ENCODE assay signal across 17 cellular contexts in the genomic region with DNA sequence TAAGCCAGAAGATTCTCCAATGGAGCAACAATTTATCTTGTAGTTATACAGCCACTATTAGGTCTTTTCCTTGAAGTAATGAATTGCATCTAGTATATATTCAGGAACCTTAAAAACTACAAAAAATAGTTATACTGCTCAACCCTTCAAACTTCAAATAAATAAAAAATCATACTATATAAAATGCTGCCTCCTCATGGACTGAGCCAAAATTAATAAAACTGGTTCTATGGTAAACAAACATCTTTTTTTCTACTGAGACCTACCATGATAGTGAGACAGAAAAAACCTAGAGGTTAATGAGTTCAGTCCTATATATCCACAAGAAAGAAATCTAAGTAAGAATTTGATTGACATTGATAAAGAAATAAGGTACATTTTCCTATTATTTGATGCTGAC.
DNase-seq lines count a peak whose midpoint lies in the region; ATAC-seq and TF ChIP-seq lines count a peak whose summit lies in the region.
"Had no signal": no experiment of that assay in that cellular context is flagged by ENCODE, and none has a peak within 500 bp of the region (broad histone marks: within the 10 kb centered on the region; RNA-seq: fewer than 3 reads in every experiment).

No MANE protein-coding gene starts in this region.

- H3K4me3 ChIP-seq in ACC112 (ENCODE audit: low read depth, low read length) (no peak overlapping the region), IMR-90 (ENCODE audit: insufficient read depth, low read depth, low read length) (no peak overlapping the region), SK-N-SH (ENCODE audit: low read depth in 2 of 2, low read length in 1 of 2) (no peak overlapping the region), left lung (no peak overlapping the region), heart right ventricle (no peak overlapping the region)
- H3K4me3 ChIP-seq: HAP-1 had no signal

- H3K56ac ChIP-seq in IMR-90 (ENCODE audit: extremely low read depth, insufficient read depth, low read length) = no peak overlapping the region

- H2BK120ac ChIP-seq in IMR-90 (ENCODE audit: low read depth, low read length) = no peak overlapping the region

- H3K9me2 ChIP-seq in SK-N-SH = no peaks in the 10 kb centered on the region

- no peak overlapping the region for H2AFZ ChIP-seq in ACC112 (ENCODE audit: low read length, unreplicated experiment)
- no peak overlapping the region for H2AFZ ChIP-seq in IMR-90 (replicated peaks; ENCODE audit: low read length, poor library complexity)
- no peak overlapping the region for H2AFZ ChIP-seq in SK-N-SH (ENCODE audit: low read depth)

- no peaks in the 10 kb centered on the region for H3K9me3 ChIP-seq in IMR-90 (ENCODE audit: control insufficient read depth, insufficient read depth, low read length)
- no peaks in the 10 kb centered on the region for H3K9me3 ChIP-seq in SK-N-SH
- H3K9me3 ChIP-seq in left lung = no peaks in the 10 kb centered on the region
- no peaks in the 10 kb centered on the region for H3K9me3 ChIP-seq in heart right ventricle
- H3K9me3 ChIP-seq: HAP-1 had no signal

- no peaks in the 10 kb centered on the region for H3K27me3 ChIP-seq in ACC112 (ENCODE audit: insufficient read depth, low read length)
- H3K27me3 ChIP-seq in IMR-90 (ENCODE audit: control insufficient read depth, insufficient read depth, low read length) = no peaks in the 10 kb centered on the region
- no peaks in the 10 kb centered on the region for H3K27me3 ChIP-seq in SK-N-SH (ENCODE audit: insufficient read depth)
- H3K27me3 ChIP-seq in foreskin keratinocyte = no peaks in the 10 kb centered on the region
- no peaks in the 10 kb centered on the region for H3K27me3 ChIP-seq in left lung
- H3K27me3 ChIP-seq in heart right ventricle = no peaks in the 10 kb centered on the region

- TF ChIP-seq CTCF in IMR-90 (conservative IDR thresholded peaks at IDR 0.05; ENCODE audit: low read depth, low read length) (no peak), SK-N-SH (IDR thresholded peaks at IDR 0.05) (no peak; the same call in 1 of the 2 replicates), foreskin keratinocyte (conservative IDR thresholded peaks at IDR 0.05) (peak; percentile 45), left lung (IDR thresholded peaks at IDR 0.05) (no peak), heart right ventricle (IDR thresholded peaks at IDR 0.05) (no peak)

- H3K4me2 ChIP-seq in IMR-90 (ENCODE audit: low read depth, low read length) (peak overlapping the region; percentile 26; the same call in 1 of the 2 replicates), SK-N-SH (peak overlapping the region; percentile 21; the same call in 1 of the 2 replicates)

- no peak overlapping the region for H2BK5ac ChIP-seq in IMR-90 (ENCODE audit: low read depth, low read length, poor library complexity, severe bottlenecking)

- in situ Hi-C loops in IMR-90 (cut with MboI; ENCODE audit: low sequenced_read_pairs) = no loop called here

- H3K18ac ChIP-seq in IMR-90 (ENCODE audit: low read depth, low read length) = no peak overlapping the region

- no peak overlapping the region for H4K8ac ChIP-seq in IMR-90 (ENCODE audit: low read depth in 2 of 2, low read length in 2 of 2)

- peaks cover 9% of the 10 kb centered on the region for H3F3A ChIP-seq in SK-N-SH (replicated peaks; ENCODE audit: insufficient read depth)

- no peak overlapping the region for H3K23ac ChIP-seq in IMR-90 (ENCODE audit: low read depth, low read length)

- H3K79me2 ChIP-seq in ACC112 (ENCODE audit: control insufficient read depth, insufficient read depth, low read length, unreplicated experiment) (peaks cover 2% of the 10 kb centered on the region), SK-N-SH (ENCODE audit: insufficient read depth) (peaks cover 5% of the 10 kb centered on the region; the same call in 1 of the 2 replicates)

- peaks cover under 1 to 6% of the 10 kb centered on the region in 2 experiments; a peak in 2 of 4 replicates for H3K79me1 ChIP-seq in IMR-90 (ENCODE audit: low read depth in 1 of 2, low read length in 2 of 2)

- TF ChIP-seq RAD21 in IMR-90 (IDR thresholded peaks at IDR 0.05; ENCODE audit: low read length) (no peak), SK-N-SH (IDR thresholded peaks at IDR 0.05; ENCODE audit: low read length) (no peak)

- no peaks in the 10 kb centered on the region for H3K9me1 ChIP-seq in IMR-90 (ENCODE audit: insufficient read depth, low read length)

- dilution Hi-C loops in IMR-90 (cut with HindIII; ENCODE audit: low sequenced_read_pairs, unreplicated experiment) = no loop called here

- H3K4me1 ChIP-seq in ACC112 (ENCODE audit: control insufficient read depth, insufficient read depth, low read length, unreplicated experiment) = peaks cover 22% of the 10 kb centered on the region
- peaks cover 4% of the 10 kb centered on the region; the same call in 1 of the 2 replicates for H3K4me1 ChIP-seq in IMR-90 (ENCODE audit: control insufficient read depth, insufficient read depth, low read length)
- H3K4me1 ChIP-seq in SK-N-SH (ENCODE audit: control insufficient read depth in 1 of 2, insufficient read depth in 2 of 2, low read depth in 1 of 2, low read length in 1 of 2) = peaks cover 4 to 6% of the 10 kb centered on the region in 2 experiments; a peak in 1 of 4 replicates
- H3K4me1 ChIP-seq in foreskin keratinocyte = peaks cover 15% of the 10 kb centered on the region
- H3K4me1 ChIP-seq in left lung = no peaks in the 10 kb centered on the region
- H3K4me1 ChIP-seq in heart right ventricle = no peaks in the 10 kb centered on the region
- H3K4me1 ChIP-seq: HAP-1 had no signal

- POLR2A ChIA-PET in IMR-90 (lab: Charles Lee; ENCODE audit: unreplicated experiment) = no interaction called here
- POLR2A ChIA-PET in SK-N-SH (lab: Yijun Ruan, JAX) = no interaction called here

- BruUV-seq in IMR-90 (replicated peaks; lab: Mats Ljungman, UMichigan) = no TSS peak

- DNase-seq in IMR-90 = no peak
- no peak for DNase-seq in SK-N-SH
- DNase-seq in foreskin keratinocyte = peak in 1 of 2 donors; percentile 1
- no peak for DNase-seq in DMS79 treated with DMSO at 0.1 percent for 48 hours (lab: John Stamatoyannopoulos, UW)
- DNase-seq in left lung = no peak
- DNase-seq in heart right ventricle = no peak
- DNase-seq: CD8-positive, alpha-beta T cell; DMS 273 treated with DMSO at 0.1 percent for 48 hours; MM.1S; NCI-H1105 treated with DMSO at 0.1 percent for 48 hours; NCI-H187 treated with DMSO at 0.1 percent for 48 hours; NCI-H2171; NCI-H82; SIG-M5 had no signal

- peak overlapping the region; percentile 54 for H3K27ac ChIP-seq in ACC112 (ENCODE audit: low read depth, low read length)
- H3K27ac ChIP-seq in IMR-90 (ENCODE audit: insufficient read depth, low read length) = no peak overlapping the region
- peak overlapping the region; percentile 63 to 81; a peak in 3 of 4 replicates for H3K27ac ChIP-seq in SK-N-SH (ENCODE audit: low read depth in 2 of 2, low read length in 1 of 2)
- no peak overlapping the region for H3K27ac ChIP-seq in foreskin keratinocyte
- H3K27ac ChIP-seq in left lung = no peak overlapping the region
- H3K27ac ChIP-seq in heart right ventricle = no peak overlapping the region

- H2BK20ac ChIP-seq in IMR-90 (ENCODE audit: low read depth, low read length) = no peak overlapping the region

- H4K91ac ChIP-seq in IMR-90 (ENCODE audit: insufficient read depth, low read depth, low read length) = no peak overlapping the region

- no peaks in the 10 kb centered on the region for H3K36me3 ChIP-seq in ACC112 (ENCODE audit: insufficient read depth, low read length)
- no peaks in the 10 kb centered on the region for H3K36me3 ChIP-seq in IMR-90 (ENCODE audit: control insufficient read depth, insufficient read depth, low read length)
- peaks cover 0 to 3% of the 10 kb centered on the region in 2 experiments for H3K36me3 ChIP-seq in SK-N-SH (replicated peaks in 1 of 2; ENCODE audit: control insufficient read depth in 1 of 2, insufficient read depth in 2 of 2, low read length in 1 of 2)
- no peaks in the 10 kb centered on the region for H3K36me3 ChIP-seq in left lung
- H3K36me3 ChIP-seq in heart right ventricle = no peaks in the 10 kb centered on the region
- H3K36me3 ChIP-seq: HAP-1 had no signal

- ATAC-seq in IMR-90 (ENCODE audit: low read depth) (no peak), foreskin keratinocyte (no peak), GM21528 (IDR thresholded peaks at IDR 0.05; ENCODE audit: low FRiP score, unreplicated experiment) (no peak), left lung (no peak), heart right ventricle (no peak)
- ATAC-seq: CD8-positive, alpha-beta T cell had no signal

- intact Hi-C loops in IMR-90 (cut with micrococcal nuclease) = no loop called here
- intact Hi-C loops in left lung (cut with DNase I) = no loop called here
- intact Hi-C loops in heart right ventricle (cut with DNase I) = no loop called here

- H2AK5ac ChIP-seq in IMR-90 (ENCODE audit: low read depth, low read length) = no peak overlapping the region

- no peak overlapping the region for H4K5ac ChIP-seq in IMR-90 (ENCODE audit: low read depth, low read length)

- no peak overlapping the region for H2BK15ac ChIP-seq in IMR-90 (ENCODE audit: low read depth, low read length)

- TF ChIP-seq EP300 in SK-N-SH (IDR thresholded peaks at IDR 0.05; ENCODE audit: borderline replicate concordance in 1 of 2, low read depth in 1 of 2, low read length in 1 of 2) = no peak

- H2AK9ac ChIP-seq in IMR-90 (replicated peaks; ENCODE audit: low read depth, low read length, poor library complexity) = no peak overlapping the region

- CTCF ChIA-PET in IMR-90 (lab: Yijun Ruan, JAX) (no interaction called here), SK-N-SH (lab: Yijun Ruan, JAX) (interaction anchor here (1.2 kb wide), 2 partner anchors 126 to 813 kb away, joined by 4 read pairs; no protein-coding TSS in a partner anchor)

- TF ChIP-seq POLR2A in IMR-90 (IDR thresholded peaks at IDR 0.05; ENCODE audit: low read depth, low read length) = no peak

- H3K9ac ChIP-seq in IMR-90 (ENCODE audit: low read depth, low read length) = no peak overlapping the region
- H3K9ac ChIP-seq in SK-N-SH = no peak overlapping the region

- H3K4ac ChIP-seq in IMR-90 (ENCODE audit: low read depth, low read length) = no peak overlapping the region

- H4K20me1 ChIP-seq in IMR-90 (ENCODE audit: insufficient read depth, low read length) (no peaks in the 10 kb centered on the region), SK-N-SH (ENCODE audit: insufficient read depth) (no peaks in the 10 kb centered on the region)

- no peak overlapping the region for H3K14ac ChIP-seq in IMR-90 (replicated peaks; ENCODE audit: low read depth, low read length)

TF ChIP-seq in IMR-90, 13 proteins besides CTCF, POLR2A, EP300 and RAD21 (continues in another document):
- no peak for TF ChIP-seq MXI1 (IDR thresholded peaks at IDR 0.05; ENCODE audit: borderline replicate concordance, low read depth, low read length)
- TF ChIP-seq SMC3 (IDR thresholded peaks at IDR 0.05; ENCODE audit: low read depth, low read length) = no peak
- no peak for TF ChIP-seq BHLHE40 (IDR thresholded peaks at IDR 0.05; ENCODE audit: low read depth, low read length)
- no peak for TF ChIP-seq RFX5 (IDR thresholded peaks at IDR 0.05; ENCODE audit: low read depth, low read length)

Comparison
In these comparisons a context has a peak if more than half of its experiments do, and no peak if none do; other contexts are left out.
1. H3K27ac ChIP-seq: peak in ACC112 (single experiment) and SK-N-SH (2 of 2); none in IMR-90 (single experiment), foreskin keratinocyte (single experiment), left lung (0 of 2) and heart right ventricle (0 of 10).